In the genomic region with DNA sequence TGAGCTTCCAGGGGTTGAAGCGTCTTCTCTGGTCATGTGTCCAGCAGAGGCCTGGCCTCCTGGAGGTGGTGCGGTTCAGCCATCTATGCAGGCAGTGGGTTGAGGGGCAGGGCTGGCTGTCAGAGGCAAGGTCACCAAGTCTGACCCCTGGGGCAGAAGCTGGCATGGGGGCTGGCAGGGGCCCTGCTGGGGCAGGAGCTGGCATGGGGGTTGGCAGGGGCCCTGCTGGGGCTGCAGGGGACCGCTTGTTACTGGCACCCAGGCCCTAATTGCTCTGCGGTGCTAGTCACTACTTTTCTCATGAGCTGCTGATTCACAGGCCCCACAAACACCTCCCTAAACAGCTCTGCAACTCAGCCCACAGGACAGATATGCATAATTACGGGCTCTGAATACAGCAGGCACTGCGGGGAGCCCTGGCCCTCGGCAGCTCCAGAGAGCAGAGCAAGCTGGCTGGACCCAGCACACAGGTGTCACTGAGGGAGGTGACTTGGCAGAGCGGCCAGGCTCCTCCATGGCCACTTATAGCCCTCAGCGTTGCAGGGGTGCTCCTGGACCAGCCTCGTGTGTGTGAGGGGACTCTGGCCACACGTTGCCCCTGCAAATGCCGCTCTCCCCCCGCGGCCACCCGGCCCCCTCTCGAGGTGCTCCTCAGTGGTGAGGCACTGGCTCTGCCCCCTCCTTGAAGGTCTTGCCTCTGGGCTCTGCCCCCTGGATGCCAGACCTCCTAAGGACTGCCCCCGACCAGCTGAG, we compare ENCODE assay signal across 15 cellular contexts. TPM values are rescaled to one million over a fixed set of nuclear protein-coding genes. Genes with fewer than 3 reads are reported as not detected.
A peak's percentile ranks its signal among the peaks of the same experiment; 100 is the strongest.
DNase-seq lines count a peak whose midpoint lies in the region; ATAC-seq and TF ChIP-seq lines count a peak whose summit lies in the region.
"Had no signal": no experiment of that assay in that cellular context is flagged by ENCODE, and none has a peak within 500 bp of the region (broad histone marks: within the 10 kb centered on the region; RNA-seq: fewer than 3 reads in every experiment).

No MANE protein-coding gene starts in this region.

- no peak overlapping the region for H3K4me3 ChIP-seq in mesendoderm (ENCODE audit: low read length)
- H3K4me3 ChIP-seq: cardiac muscle cell had no signal

- H3K4me3 Mint-ChIP-seq in IgD-negative memory B cell (peak overlapping the region; percentile 15 to 87 (median 74)), activated B cell treated with CpG ODN at 0.5 μM for 24 hours (peak overlapping the region; percentile 51)

- CTCF ChIA-PET in activated B cell treated with CpG ODN at 0.5 μM for 24 hours (lab: Charles Lee): interaction anchor here (0.9 kb wide), 1 partner anchor 11 kb away, joined by 3 read pairs; no protein-coding TSS in a partner anchor

- H3K4ac ChIP-seq in mesendoderm (ENCODE audit: low read depth, low read length): no peak overlapping the region

- no peak overlapping the region for H2BK5ac ChIP-seq in mesendoderm (ENCODE audit: low read length)

- no peak overlapping the region for H3K23ac ChIP-seq in mesendoderm (ENCODE audit: low read length)

- POLR2A ChIA-PET in activated B cell treated with CpG ODN at 0.5 μM for 24 hours (lab: Charles Lee): interaction anchor here (0.6 to 1.1 kb wide), 2 partner anchors 11 to 23 kb away, joined by 5 read pairs; no protein-coding TSS in a partner anchor

- no peaks in the 10 kb centered on the region for H3K4me1 ChIP-seq in mesendoderm (ENCODE audit: control insufficient read depth, low read depth, low read length)

- no peak overlapping the region for H2AK5ac ChIP-seq in mesendoderm (ENCODE audit: low read length)

- no peaks in the 10 kb centered on the region for H3K79me1 ChIP-seq in mesendoderm (ENCODE audit: low read length)

- H4K5ac ChIP-seq in mesendoderm (ENCODE audit: low read length): no peak overlapping the region

- no peak overlapping the region for H4K8ac ChIP-seq in mesendoderm (ENCODE audit: low read depth, low read length)

- ATAC-seq in activated CD4-positive, CD25-positive, alpha-beta regulatory T cell treated with anti-CD3 and anti-CD28 coated beads, Interleukin-2, amount 50 U/mL, for 24 hours: peak; percentile 33 to 39
- ATAC-seq in activated B cell treated with CpG ODN at 0.5 μM for 24 hours (ENCODE audit: low read depth) (no peak), HG02763 (IDR thresholded peaks at IDR 0.05; ENCODE audit: unreplicated experiment) (no peak)

- DNase-seq in activated CD4-positive, CD25-positive, alpha-beta regulatory T cell (lab: John Stamatoyannopoulos, UW): no peak
- no peak for DNase-seq in activated B cell treated with CpG ODN at 0.5 μM for 24 hours
- peak; percentile 26 for DNase-seq in mesendoderm
- no peak for DNase-seq in UCSD-AML1 (lab: John Stamatoyannopoulos, UW; ENCODE audit: unreplicated experiment)
- no peak for DNase-seq in stimulated activated CD8-positive, alpha-beta memory T cell treated with anti-CD3 and anti-CD28 coated beads, Interleukin-4, amount 100 ng/mL, for 48 hours
- DNase-seq: ACHN, NCI-H1694, sigmoid colon, trophoblast cell had no signal

- H3K27me3 Mint-ChIP-seq in IgD-negative memory B cell: peaks cover 42% of the 10 kb centered on the region
- peaks cover 38% of the 10 kb centered on the region for H3K27me3 Mint-ChIP-seq in activated B cell treated with CpG ODN at 0.5 μM for 24 hours

- H3K36me3 ChIP-seq in mesendoderm (ENCODE audit: control insufficient read depth, insufficient read depth, low read length): no peaks in the 10 kb centered on the region
- H3K36me3 ChIP-seq: cardiac muscle cell, esophagus muscularis mucosa, sigmoid colon had no signal

- H3K36me3 Mint-ChIP-seq in IgD-negative memory B cell (no peaks in the 10 kb centered on the region), activated B cell treated with CpG ODN at 0.5 μM for 24 hours (ENCODE audit: low read depth) (no peaks in the 10 kb centered on the region)

- H3K56ac ChIP-seq in mesendoderm (ENCODE audit: low read length): no peak overlapping the region

- no peaks in the 10 kb centered on the region for H3K9me3 Mint-ChIP-seq in IgD-negative memory B cell
- H3K9me3 Mint-ChIP-seq in activated B cell treated with CpG ODN at 0.5 μM for 24 hours: no peaks in the 10 kb centered on the region

- no peak overlapping the region for H3K4me2 ChIP-seq in mesendoderm (ENCODE audit: low read length)

- H3K27ac Mint-ChIP-seq in IgD-negative memory B cell: peak overlapping the region in 2 of 3 donors; percentile 80 to 81
- no peak overlapping the region for H3K27ac Mint-ChIP-seq in activated B cell treated with CpG ODN at 0.5 μM for 24 hours

- no peak overlapping the region for H3K27ac ChIP-seq in mesendoderm (ENCODE audit: low read depth, low read length)
- H3K27ac ChIP-seq: cardiac muscle cell, esophagus muscularis mucosa, sigmoid colon had no signal

- H3K79me2 ChIP-seq in mesendoderm (ENCODE audit: control insufficient read depth, insufficient read depth, low read length): no peaks in the 10 kb centered on the region

- peaks cover 21% of the 10 kb centered on the region for H3K27me3 ChIP-seq in mesendoderm (ENCODE audit: insufficient read depth, low read length, poor library complexity)

- TF ChIP-seq CTCF in activated B cell treated with CpG ODN at 0.5 μM for 24 hours (IDR thresholded peaks at IDR 0.05): no peak

- H2BK120ac ChIP-seq in mesendoderm (ENCODE audit: low read depth, low read length): no peak overlapping the region

- no CpG with 5 or more reads among the region's 17 CpGs for WGBS in mesendoderm (ENCODE audit: extremely low coverage, insufficient coverage, low lambda C conversion rate)

- no peak overlapping the region for H3K9ac ChIP-seq in mesendoderm (ENCODE audit: low read length)

- intact Hi-C loops in activated B cell treated with CpG ODN at 0.5 μM for 24 hours (cut with micrococcal nuclease): no loop called here

- no peak overlapping the region for H2BK15ac ChIP-seq in mesendoderm (replicated peaks; ENCODE audit: low read depth)

- H3K18ac ChIP-seq in mesendoderm (ENCODE audit: low read length): no peak overlapping the region

- H3K4me1 Mint-ChIP-seq in IgD-negative memory B cell (peaks cover 17 to 19% (median 19%) of the 10 kb centered on the region in 3 donors), activated B cell treated with CpG ODN at 0.5 μM for 24 hours (peaks cover 21% of the 10 kb centered on the region)

RNA-seq across cellular contexts. Expression of a gene that starts 32.6 kb away (rescaled TPM):
- polyA plus RNA-seq in IgD-negative memory B cell: not detected
- total RNA-seq in activated B cell treated with CpG ODN at 0.5 μM for 24 hours: not detected in 2 replicates
- 0.20 TPM for polyA plus RNA-seq in mesendoderm (2013, experiment 1 of 2)
- polyA plus RNA-seq in mesendoderm (2013, experiment 2 of 2): 0.22 TPM
- total RNA-seq: HT1080 had no signal

Comparison
In these comparisons a context has a peak if more than half of its experiments do, and no peak if none do; other contexts are left out.
1. ATAC-seq: peak in activated CD4-positive, CD25-positive, alpha-beta regulatory T cell treated with anti-CD3 and anti-CD28 coated beads, Interleukin-2, amount 50 U/mL, for 24 hours (2 of 2); none in activated B cell treated with CpG ODN at 0.5 μM for 24 hours (single experiment) and HG02763 (single experiment).